In genomic region chr14:21978184-21978998, GRCh38 we compare ENCODE assay signal across 8 cellular contexts.
DNase-seq lines count a peak whose midpoint lies in the region; ATAC-seq and TF ChIP-seq lines count a peak whose summit lies in the region.

No MANE protein-coding gene starts in this region.

- no peak overlapping the region for H3K9ac ChIP-seq in fibroblast of lung (ENCODE audit: insufficient read depth, low read length)

- H3K36me3 Mint-ChIP-seq in osteocyte (ENCODE audit: unreplicated experiment), result no peaks in the 10 kb centered on the region

- no peak overlapping the region for H3K4me3 Mint-ChIP-seq in osteocyte (ENCODE audit: unreplicated experiment)

- no peaks in the 10 kb centered on the region for H3K9me3 Mint-ChIP-seq in osteocyte (ENCODE audit: unreplicated experiment)

- H3K27ac ChIP-seq in fibroblast of lung (ENCODE audit: insufficient read depth, low read length), result no peak overlapping the region

- H3K4me2 ChIP-seq in fibroblast of lung (ENCODE audit: extremely low read depth, insufficient read depth, low read length), result no peak overlapping the region

- no peaks in the 10 kb centered on the region for H3K27me3 Mint-ChIP-seq in osteocyte (ENCODE audit: unreplicated experiment)

- H3K4me1 ChIP-seq in fibroblast of lung (ENCODE audit: control insufficient read depth, extremely low read depth, insufficient read depth, low read length), result no peaks in the 10 kb centered on the region

- peak; percentile 22 for DNase-seq in Ammon's horn (ENCODE audit: low spot score)
- DNase-seq in NCI-H2171 treated with DMSO at 0.1 percent for 48 hours (lab: John Stamatoyannopoulos, UW), result peak; percentile 71
- peak; percentile 65 for DNase-seq in activated CD8-positive, alpha-beta memory T cell treated with anti-CD3 and anti-CD28 coated beads, Interleukin-2, amount 50 U/mL, for 4 hours
- DNase-seq in fibroblast of lung (ENCODE audit: low read depth in 2 of 2), result peak in 1 of 2 donors; percentile 12
- no peak for DNase-seq in osteocyte (ENCODE audit: extremely low spot score, unreplicated experiment)
- DNase-seq in cerebellum (ENCODE audit: low spot score), result no peak

- no peaks in the 10 kb centered on the region for H3K79me2 ChIP-seq in fibroblast of lung (ENCODE audit: control insufficient read depth, insufficient read depth, low read length)

- no peaks in the 10 kb centered on the region for H4K20me1 ChIP-seq in fibroblast of lung (ENCODE audit: control insufficient read depth, extremely low read depth, insufficient read depth, low read length)

- peak; percentile 63 for ATAC-seq in GM18502 (IDR thresholded peaks at IDR 0.05; ENCODE audit: poor library complexity, unreplicated experiment)
- no peak for ATAC-seq in HG03442 (IDR thresholded peaks at IDR 0.05; ENCODE audit: unreplicated experiment)

- no peaks in the 10 kb centered on the region for H3K9me3 ChIP-seq in fibroblast of lung (ENCODE audit: control insufficient read depth, insufficient read depth, low read depth, low read length)

- no peak overlapping the region for H2AFZ ChIP-seq in fibroblast of lung (ENCODE audit: low read length)

- no peak overlapping the region for H3K4me3 ChIP-seq in fibroblast of lung (replicated peaks in 1 of 4; ENCODE audit: control extremely low read depth in 1 of 4, insufficient read depth in 1 of 4, low read depth in 3 of 4, low read length in 4 of 4)

- H3K4me1 Mint-ChIP-seq in osteocyte (ENCODE audit: unreplicated experiment), result no peaks in the 10 kb centered on the region

- H3K27me3 ChIP-seq in fibroblast of lung (ENCODE audit: control insufficient read depth, insufficient read depth, low read length), result no peaks in the 10 kb centered on the region

- peak; percentile 61 to 78 for TF ChIP-seq CTCF in fibroblast of lung (conservative IDR thresholded peaks at IDR 0.05 in 1 of 2, IDR thresholded peaks at IDR 0.05 in 1 of 2; ENCODE audit: low read depth in 1 of 2, low read length in 2 of 2)
- TF ChIP-seq CTCF in osteocyte (IDR thresholded peaks at IDR 0.05), result peak; percentile 52

- H3K36me3 ChIP-seq in fibroblast of lung (ENCODE audit: control insufficient read depth, insufficient read depth, low read length), result no peaks in the 10 kb centered on the region

- H3K27ac Mint-ChIP-seq in osteocyte (ENCODE audit: unreplicated experiment), result no peak overlapping the region

Comparison
In these comparisons a context has a peak if more than half of its experiments do, and no peak if none do; other contexts are left out.
1. DNase-seq: peak in Ammon's horn (single experiment), NCI-H2171 treated with DMSO at 0.1 percent for 48 hours (single experiment) and activated CD8-positive, alpha-beta memory T cell treated with anti-CD3 and anti-CD28 coated beads, Interleukin-2, amount 50 U/mL, for 4 hours (single experiment); none in osteocyte (single experiment) and cerebellum (single experiment).